8 cellular contexts compared by ENCODE assay signal in the genomic region with DNA sequence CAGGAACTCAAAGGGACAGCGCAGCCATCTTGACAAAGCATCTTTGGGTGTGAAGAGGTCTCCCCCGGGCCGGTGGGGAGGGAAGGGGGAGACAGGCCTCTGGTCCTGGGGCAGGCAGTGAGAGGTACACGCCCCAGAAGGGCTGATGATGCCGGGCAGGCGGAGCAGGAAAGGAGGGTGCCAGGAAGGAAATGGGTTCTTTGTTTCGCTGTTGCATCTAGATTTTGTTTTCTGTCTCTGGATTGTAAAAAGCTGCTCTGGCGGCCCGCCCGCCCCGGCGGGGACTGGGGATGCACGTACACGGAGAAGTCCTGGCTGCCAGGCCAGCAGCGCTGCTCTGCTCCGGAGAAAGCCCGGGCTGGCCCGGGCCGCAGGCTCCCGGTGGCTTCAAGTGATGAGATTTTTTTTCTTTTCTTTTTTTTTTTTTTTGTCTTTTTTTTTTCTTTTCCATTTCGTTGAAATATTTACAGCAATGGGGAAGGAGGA. TPM values are rescaled to one million over a fixed set of nuclear protein-coding genes. Genes with fewer than 3 reads are reported as not detected.
DNase-seq lines count a peak whose midpoint lies in the region; ATAC-seq, FAIRE-seq and TF ChIP-seq lines count a peak whose summit lies in the region.

No MANE protein-coding gene starts in this region.

- no peaks in the 10 kb centered on the region for H3K27me3 ChIP-seq in breast epithelium
- no peaks in the 10 kb centered on the region for H3K27me3 ChIP-seq in K562 (ENCODE audit: control insufficient read depth in 2 of 2, insufficient read depth in 2 of 2, low read length in 2 of 2)

- peak overlapping the region; percentile 28 to 48 (median 30) for H3K4me3 ChIP-seq in breast epithelium
- no peak overlapping the region for H3K4me3 ChIP-seq in K562

- H3K4me1 ChIP-seq in breast epithelium: peaks cover 6 to 8% of the 10 kb centered on the region in 2 donors
- H3K4me1 ChIP-seq in K562 (replicated peaks in 1 of 2; ENCODE audit: control insufficient read depth in 2 of 2, insufficient read depth in 2 of 2, low read length in 2 of 2): peaks cover 10 to 26% of the 10 kb centered on the region in 2 experiments; a peak in 3 of 5 replicates

- peaks cover 29% of the 10 kb centered on the region; the same call in 1 of the 2 replicates for H4K20me1 ChIP-seq in K562 (replicated peaks; ENCODE audit: control insufficient read depth, insufficient read depth, low read length)

- peaks cover 21% of the 10 kb centered on the region for H3K4me1 Mint-ChIP-seq in MCF 10A (ENCODE audit: insufficient read depth, unreplicated experiment)
- H3K4me1 Mint-ChIP-seq in stimulated activated effector memory CD8-positive, alpha-beta T cell treated with anti-CD3 and anti-CD28 coated beads, Interleukin-12 subunit alpha, Interleukin-12 subunit beta, amount 100 ng/mL, for 72 hours: peaks cover 26% of the 10 kb centered on the region

- no peaks in the 10 kb centered on the region for H3K9me3 ChIP-seq in breast epithelium
- no peaks in the 10 kb centered on the region for H3K9me3 ChIP-seq in K562 (replicated peaks; ENCODE audit: control insufficient read depth, insufficient read depth, low read depth, low read length)

- FAIRE-seq in K562 (lab: Jason Lieb, UNC): no peak

- H3K4me2 ChIP-seq in K562 (ENCODE audit: insufficient read depth, low read length): no peak overlapping the region

- H3K9me1 ChIP-seq in K562 (ENCODE audit: control insufficient read depth, insufficient read depth, low read length): peaks cover 7% of the 10 kb centered on the region

- H3K79me2 ChIP-seq in K562 (ENCODE audit: control insufficient read depth, insufficient read depth, low read length): peaks cover 4% of the 10 kb centered on the region; the same call in 1 of the 3 replicates

- DNase-seq in breast epithelium (ENCODE audit: low spot score in 2 of 2) (peak; percentile 67 to 83), MCF 10A (ENCODE audit: unreplicated experiment) (no peak), K562 (ENCODE audit: extremely low read depth in 1 of 4, low spot score in 3 of 4) (no peak), left colon (peak; percentile 72 to 80), RPMI8226 (no peak), 8988T (no peak)
- peak; percentile 20 to 70 for DNase-seq in stimulated activated effector memory CD8-positive, alpha-beta T cell treated with anti-CD3 and anti-CD28 coated beads, Interleukin-12 subunit alpha, Interleukin-12 subunit beta, amount 100 ng/mL, for 72 hours (ENCODE audit: low spot score in 2 of 2)

- no peak for TF ChIP-seq RAD21 in K562 (CRISPR knock-in tag; conservative IDR thresholded peaks at IDR 0.05 in 1 of 2, IDR thresholded peaks at IDR 0.05 in 1 of 2)

- in situ Hi-C loops in K562 (cut with MboI): no loop called here

- TF ChIP-seq CTCF in breast epithelium (IDR thresholded peaks at IDR 0.05): no peak
- no peak for TF ChIP-seq CTCF in MCF 10A (IDR thresholded peaks at IDR 0.05; ENCODE audit: unreplicated experiment)
- no peak for TF ChIP-seq CTCF in K562 (IDR thresholded peaks at IDR 0.05 in 2 of 3, conservative IDR thresholded peaks at IDR 0.05 in 1 of 3; ENCODE audit: insufficient read depth in 2 of 3, low read depth in 1 of 3, low read length in 3 of 3)

- intact Hi-C loops in breast epithelium (cut with DNase I; ENCODE audit: low total_unique reads) (no loop called here), MCF 10A (cut with micrococcal nuclease) (no loop called here), K562 (cut with micrococcal nuclease) (loop anchor here (10.0 kb wide), 1 partner anchor 255 kb away; no protein-coding TSS in a partner anchor), left colon (cut with DNase I, micrococcal nuclease) (no loop called here)

- no peaks in the 10 kb centered on the region for H3K9me3 Mint-ChIP-seq in MCF 10A (ENCODE audit: unreplicated experiment)
- H3K9me3 Mint-ChIP-seq in stimulated activated effector memory CD8-positive, alpha-beta T cell treated with anti-CD3 and anti-CD28 coated beads, Interleukin-12 subunit alpha, Interleukin-12 subunit beta, amount 100 ng/mL, for 72 hours: no peaks in the 10 kb centered on the region

- H3K27ac Mint-ChIP-seq in MCF 10A (ENCODE audit: low read depth, unreplicated experiment): no peak overlapping the region
- peak overlapping the region; percentile 96 for H3K27ac Mint-ChIP-seq in stimulated activated effector memory CD8-positive, alpha-beta T cell treated with anti-CD3 and anti-CD28 coated beads, Interleukin-12 subunit alpha, Interleukin-12 subunit beta, amount 100 ng/mL, for 72 hours

- H3K9ac ChIP-seq in K562 (ENCODE audit: insufficient read depth in 1 of 2, low read depth in 2 of 2, low read length in 2 of 2): no peak overlapping the region

- H3K27me3 Mint-ChIP-seq in MCF 10A (ENCODE audit: insufficient read depth, unreplicated experiment): no peaks in the 10 kb centered on the region

- CTCF ChIA-PET in MCF 10A (lab: Yijun Ruan, JAX) (interaction anchor here (0.7 to 1.1 kb wide), 2 partner anchors 10 to 199 kb away, joined by 4 read pairs; no protein-coding TSS in a partner anchor), K562 (lab: Yijun Ruan, JAX; ENCODE audit: low intra/inter-chr PET ratio) (interaction anchor here (0.7 to 0.9 kb wide), 2 partner anchors 331 to 334 kb away, joined by 3 to 7 read pairs; no protein-coding TSS in a partner anchor)

- BruUV-seq in MCF 10A (replicated peaks; lab: Mats Ljungman, UMichigan): no TSS peak
- BruUV-seq in K562 (replicated peaks; lab: Mats Ljungman, UMichigan): no TSS peak

- TF ChIP-seq EP300 in K562 (IDR thresholded peaks at IDR 0.05; ENCODE audit: low read length): no peak

- peaks cover 5% of the 10 kb centered on the region for H3K36me3 Mint-ChIP-seq in MCF 10A (ENCODE audit: insufficient read depth, unreplicated experiment)
- peaks cover 7% of the 10 kb centered on the region for H3K36me3 Mint-ChIP-seq in stimulated activated effector memory CD8-positive, alpha-beta T cell treated with anti-CD3 and anti-CD28 coated beads, Interleukin-12 subunit alpha, Interleukin-12 subunit beta, amount 100 ng/mL, for 72 hours

- ATAC-seq in K562 (no peak), left colon (peak; percentile 65), GM18517 (IDR thresholded peaks at IDR 0.05; ENCODE audit: unreplicated experiment) (no peak)
- ATAC-seq in stimulated activated effector memory CD8-positive, alpha-beta T cell treated with anti-CD3 and anti-CD28 coated beads, Interleukin-12 subunit alpha, Interleukin-12 subunit beta, amount 100 ng/mL, for 72 hours: peak; percentile 75

- H2AFZ ChIP-seq in K562 (ENCODE audit: low read depth, low read length): no peak overlapping the region

- no peak overlapping the region for H3K4me3 Mint-ChIP-seq in MCF 10A (ENCODE audit: unreplicated experiment)
- H3K4me3 Mint-ChIP-seq in stimulated activated effector memory CD8-positive, alpha-beta T cell treated with anti-CD3 and anti-CD28 coated beads, Interleukin-12 subunit alpha, Interleukin-12 subunit beta, amount 100 ng/mL, for 72 hours: peak overlapping the region; percentile 71

- POLR2A ChIA-PET in MCF 10A (lab: Yijun Ruan, JAX): no interaction called here
- POLR2A ChIA-PET in K562 (lab: Yijun Ruan, JAX): no interaction called here

- 70% methylated on average over 13 of the region's 21 CpGs for WGBS in K562 (ENCODE audit: insufficient coverage, low coverage, missing lambda C conversion rate)

- TF ChIP-seq POLR2A in breast epithelium (IDR thresholded peaks at IDR 0.05) (no peak), K562 (conservative IDR thresholded peaks at IDR 0.05) (no peak)

- H3K27ac ChIP-seq in breast epithelium (peak overlapping the region; percentile 74 to 90), K562 (ENCODE audit: extremely low read depth, low read depth, low read length) (no peak overlapping the region)

- H3K36me3 ChIP-seq in breast epithelium (no peaks in the 10 kb centered on the region), K562 (ENCODE audit: control insufficient read depth, insufficient read depth, low read length) (peaks cover 23% of the 10 kb centered on the region; the same call in 2 of the 3 replicates)

RNA-seq across cellular contexts. Expression of gene ASF1B, which starts 13.2 kb away (rescaled TPM):
- total RNA-seq in breast epithelium: 1 to 10 TPM in 2 of 3 donors, under 1 TPM in 1; 0.66 to 1.6 (median 1.2) TPM
- total RNA-seq in MCF 10A (2022): 6.5 and 7.0 TPM in 2 replicates
- 7.9 and 16.6 TPM in 2 replicates for total RNA-seq in K562 (2011; cell fraction: chromatin; rRNA removed; ENCODE audit: low replicate concordance)
- total RNA-seq in K562 (2011; cell fraction: nucleolus; rRNA removed): 18.7 and 23.9 TPM in 2 replicates
- total RNA-seq in K562 (2011; cell fraction: nucleoplasm; rRNA removed): 14.1 and 22.4 TPM in 2 replicates
- total RNA-seq in K562 (2014; rRNA removed): 54.8 and 85.6 TPM in 2 replicates
- 29.4 and 30.7 TPM in 2 replicates for total RNA-seq in K562 (2014; rRNA removed; fragmentation: Illumina TruSeq; extraction: Trizol)
- 38.0 and 39.3 TPM in 2 replicates for total RNA-seq in K562 (2015; rRNA removed; fragmentation: Illumina TruSeq; extraction: Trizol)
- total RNA-seq in K562 (2021): 59.6 and 66.6 TPM in 2 replicates
- 43.1 and 69.4 TPM in 2 replicates for polyA plus RNA-seq in K562 (2011; rRNA removed)
- polyA plus RNA-seq in K562 (2011; cell fraction: cytosol; rRNA removed): 75.6 and 117 TPM in 2 replicates
- 22.8 and 25.8 TPM in 2 replicates for polyA plus RNA-seq in K562 (2011; cell fraction: nucleus; rRNA removed)
- 72.6 and 87.5 TPM in 2 replicates for polyA plus RNA-seq in K562 (2012)
- polyA plus RNA-seq in K562 (2014; fragmentation: Illumina TruSeq; extraction: Trizol): 59.5 and 60.9 TPM in 2 replicates
- polyA plus RNA-seq in K562 (2014; fragmentation: Nextera tagmentation; extraction: Ambion mirVana): 1 to 10 TPM; 6.0 to 8.0 TPM
- 52.7 and 53.3 TPM in 2 replicates for polyA plus RNA-seq in K562 (2014; rRNA removed)
- 19.4 and 39.5 TPM in 2 replicates for polyA minus RNA-seq in K562 (2011; rRNA and poly(A)+ RNA removed)
- polyA minus RNA-seq in K562 (2011; cell fraction: cytosol; rRNA and poly(A)+ RNA removed): 43.6 and 47.1 TPM in 2 replicates
- polyA minus RNA-seq in K562 (2011; cell fraction: nucleus; rRNA and poly(A)+ RNA removed): 11.0 and 13.6 TPM in 2 replicates
- 10 to 100 TPM in 1 of 2 donors, 1 to 10 TPM in 1; 6.5 to 12.5 TPM for total RNA-seq in left colon

RNA-seq across cellular contexts. Expression of gene PRKACA, which starts 32.0 kb away (rescaled TPM):
- total RNA-seq in breast epithelium (10 to 100 TPM; 27.2 to 44.8 (median 35.4) TPM), MCF 10A (2022) (44.7 and 49.8 TPM in 2 replicates), K562 (2014; rRNA removed) (8.4 and 12.7 TPM in 2 replicates), K562 (2014; rRNA removed; fragmentation: Illumina TruSeq; extraction: Trizol) (10.6 and 13.0 TPM in 2 replicates), K562 (2015; rRNA removed; fragmentation: Illumina TruSeq; extraction: Trizol) (11.9 and 12.2 TPM in 2 replicates), K562 (2021) (57.8 and 63.1 TPM in 2 replicates), left colon (10 to 100 TPM; 78.8 to 80.1 TPM)
- 26.1 and 58.3 TPM in 2 replicates for total RNA-seq in K562 (2011; cell fraction: chromatin; rRNA removed; ENCODE audit: low replicate concordance)
- total RNA-seq in K562 (2011; cell fraction: nucleolus; rRNA removed): 30.5 and 42.7 TPM in 2 replicates
- 28.7 and 35.1 TPM in 2 replicates for total RNA-seq in K562 (2011; cell fraction: nucleoplasm; rRNA removed)
- polyA plus RNA-seq in K562 (2011; rRNA removed) (19.9 and 22.9 TPM in 2 replicates), K562 (2014; fragmentation: Illumina TruSeq; extraction: Trizol) (50.6 and 59.4 TPM in 2 replicates), K562 (2014; fragmentation: Nextera tagmentation; extraction: Ambion mirVana) (1 to 10 TPM; 1.2 to 1.7 TPM), K562 (2014; rRNA removed) (37.6 and 39.7 TPM in 2 replicates)
- 18.1 and 22.9 TPM in 2 replicates for polyA plus RNA-seq in K562 (2011; cell fraction: cytosol; rRNA removed)
- polyA plus RNA-seq in K562 (2011; cell fraction: nucleus; rRNA removed): 9.4 and 10.8 TPM in 2 replicates
- polyA plus RNA-seq in K562 (2012): 53.1 and 56.7 TPM in 2 replicates
- 16.0 and 20.3 TPM in 2 replicates for polyA minus RNA-seq in K562 (2011; rRNA and poly(A)+ RNA removed)
- 18.1 and 18.7 TPM in 2 replicates for polyA minus RNA-seq in K562 (2011; cell fraction: cytosol; rRNA and poly(A)+ RNA removed)
- 7.5 and 8.3 TPM in 2 replicates for polyA minus RNA-seq in K562 (2011; cell fraction: nucleus; rRNA and poly(A)+ RNA removed)

RNA-seq across cellular contexts. Expression of gene ADGRL1, which starts 56.4 kb away (rescaled TPM):
- total RNA-seq in breast epithelium (10 to 100 TPM; 11.2 to 14.7 (median 11.6) TPM), MCF 10A (2022) (13.0 and 15.9 TPM in 2 replicates), K562 (2014; rRNA removed) (10.9 TPM in 2 replicates), K562 (2014; rRNA removed; fragmentation: Illumina TruSeq; extraction: Trizol) (2.8 and 3.3 TPM in 2 replicates), K562 (2015; rRNA removed; fragmentation: Illumina TruSeq; extraction: Trizol) (6.7 and 7.6 TPM in 2 replicates), K562 (2021) (33.2 and 37.0 TPM in 2 replicates), left colon (10 to 100 TPM; 34.6 to 55.9 TPM)
- total RNA-seq in K562 (2011; cell fraction: chromatin; rRNA removed; ENCODE audit: low replicate concordance): 52.8 and 150 TPM in 2 replicates
- 73.8 and 77.4 TPM in 2 replicates for total RNA-seq in K562 (2011; cell fraction: nucleolus; rRNA removed)
- 64.1 and 80.0 TPM in 2 replicates for total RNA-seq in K562 (2011; cell fraction: nucleoplasm; rRNA removed)
- polyA plus RNA-seq in K562 (2011; rRNA removed) (8.6 and 14.7 TPM in 2 replicates), K562 (2014; fragmentation: Illumina TruSeq; extraction: Trizol) (10.8 and 16.6 TPM in 2 replicates), K562 (2014; fragmentation: Nextera tagmentation; extraction: Ambion mirVana) (under 1 TPM; 0.14 to 0.27 TPM), K562 (2014; rRNA removed) (12.6 and 20.3 TPM in 2 replicates)
- polyA plus RNA-seq in K562 (2011; cell fraction: cytosol; rRNA removed): 10.0 and 19.9 TPM in 2 replicates
- 50.7 and 75.0 TPM in 2 replicates for polyA plus RNA-seq in K562 (2011; cell fraction: nucleus; rRNA removed)
- 12.4 and 16.3 TPM in 2 replicates for polyA plus RNA-seq in K562 (2012)
- polyA minus RNA-seq in K562 (2011; rRNA and poly(A)+ RNA removed): 9.3 and 13.3 TPM in 2 replicates
- 31.3 and 46.7 TPM in 2 replicates for polyA minus RNA-seq in K562 (2011; cell fraction: cytosol; rRNA and poly(A)+ RNA removed)
- polyA minus RNA-seq in K562 (2011; cell fraction: nucleus; rRNA and poly(A)+ RNA removed): 17.5 and 24.1 TPM in 2 replicates

RNA-seq across cellular contexts. Expression of gene SAMD1, which starts 59.0 kb away (rescaled TPM):
- 10 to 100 TPM; 10.8 to 15.4 (median 14.2) TPM for total RNA-seq in breast epithelium
- total RNA-seq in MCF 10A (2022): 12.9 and 19.8 TPM in 2 replicates
- total RNA-seq in K562 (2011; cell fraction: chromatin; rRNA removed; ENCODE audit: low replicate concordance): 9.8 and 27.6 TPM in 2 replicates
- total RNA-seq in K562 (2011; cell fraction: nucleolus; rRNA removed): 23.5 and 24.9 TPM in 2 replicates
- 12.7 and 15.1 TPM in 2 replicates for total RNA-seq in K562 (2011; cell fraction: nucleoplasm; rRNA removed)
- 65.4 and 71.9 TPM in 2 replicates for total RNA-seq in K562 (2014; rRNA removed)
- 15.4 and 16.0 TPM in 2 replicates for total RNA-seq in K562 (2014; rRNA removed; fragmentation: Illumina TruSeq; extraction: Trizol)
- 43.5 and 51.7 TPM in 2 replicates for total RNA-seq in K562 (2015; rRNA removed; fragmentation: Illumina TruSeq; extraction: Trizol)
- total RNA-seq in K562 (2021): 85.9 and 96.0 TPM in 2 replicates
- 14.3 and 14.8 TPM in 2 replicates for polyA plus RNA-seq in K562 (2011; rRNA removed)
- 15.9 and 30.2 TPM in 2 replicates for polyA plus RNA-seq in K562 (2011; cell fraction: cytosol; rRNA removed)
- polyA plus RNA-seq in K562 (2011; cell fraction: nucleus; rRNA removed): 34.7 and 64.0 TPM in 2 replicates
- 39.1 and 39.7 TPM in 2 replicates for polyA plus RNA-seq in K562 (2012)
- polyA plus RNA-seq in K562 (2014; fragmentation: Illumina TruSeq; extraction: Trizol): 45.7 and 48.9 TPM in 2 replicates
- polyA plus RNA-seq in K562 (2014; fragmentation: Nextera tagmentation; extraction: Ambion mirVana): 1 to 10 TPM; 2.9 to 3.1 TPM
- 44.5 and 47.8 TPM in 2 replicates for polyA plus RNA-seq in K562 (2014; rRNA removed)
- polyA minus RNA-seq in K562 (2011; rRNA and poly(A)+ RNA removed): 4.1 and 7.6 TPM in 2 replicates
- polyA minus RNA-seq in K562 (2011; cell fraction: cytosol; rRNA and poly(A)+ RNA removed): 22.9 and 32.7 TPM in 2 replicates
- polyA minus RNA-seq in K562 (2011; cell fraction: nucleus; rRNA and poly(A)+ RNA removed): 4.8 and 5.0 TPM in 2 replicates
- total RNA-seq in left colon: 10 to 100 TPM; 45.8 to 51.5 TPM

Comparison
In these comparisons a context has a peak if more than half of its experiments do, and no peak if none do; other contexts are left out.
1. DNase-seq: peak in breast epithelium (2 of 2), left colon (2 of 2) and stimulated activated effector memory CD8-positive, alpha-beta T cell treated with anti-CD3 and anti-CD28 coated beads, Interleukin-12 subunit alpha, Interleukin-12 subunit beta, amount 100 ng/mL, for 72 hours (2 of 2); none in MCF 10A (single experiment), K562 (0 of 4), RPMI8226 (single experiment) and 8988T (single experiment).
2. ATAC-seq: peak in left colon (single experiment) and stimulated activated effector memory CD8-positive, alpha-beta T cell treated with anti-CD3 and anti-CD28 coated beads, Interleukin-12 subunit alpha, Interleukin-12 subunit beta, amount 100 ng/mL, for 72 hours (single experiment); none in K562 (single experiment) and GM18517 (single experiment).